Comparison of ENCODE assay signal across 30 cellular contexts in the genomic region with DNA sequence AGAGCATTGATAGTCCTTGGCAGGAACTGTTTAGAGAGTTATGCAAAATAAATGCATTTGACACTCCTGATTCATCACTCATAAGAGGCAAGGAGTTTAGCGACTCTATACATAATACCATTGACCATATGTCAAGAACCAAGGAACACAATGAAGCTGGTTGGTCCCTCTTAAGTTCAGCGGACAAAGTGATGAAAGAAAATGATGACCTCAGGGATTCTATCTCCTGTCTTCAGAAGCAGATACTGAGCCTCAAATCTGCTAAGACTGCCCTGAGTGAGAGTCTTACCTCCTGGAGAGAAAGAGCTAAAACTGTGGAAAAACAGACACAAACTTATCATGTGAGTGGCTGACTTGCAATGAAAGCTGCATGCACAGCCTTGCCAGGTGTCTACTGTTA. TPM values are rescaled to one million over a fixed set of nuclear protein-coding genes. Genes with fewer than 3 reads are reported as not detected.
"Had no signal": no experiment of that assay in that cellular context is flagged by ENCODE, and none has a peak within 500 bp of the region (broad histone marks: within the 10 kb centered on the region; RNA-seq: fewer than 3 reads in every experiment).

No MANE protein-coding gene starts in this region.

- ATAC-seq: stimulated activated effector memory CD8-positive, alpha-beta T cell treated with anti-CD3 and anti-CD28 coated beads, Interleukin-12 subunit alpha, Interleukin-12 subunit beta, amount 100 ng/mL, for 72 hours; stimulated activated memory B cell treated with anti-CD40 and anti-IgM and Interleukin-4, amounts not matched to agents 10 μg/mL and 1 μg/mL and 100 μg/mL, for 72 hours; stimulated activated naive B cell treated with anti-CD40 and anti-IgM and Interleukin-4, amounts not matched to agents 10 μg/mL and 1 μg/mL and 100 μg/mL, for 72 hours; stimulated activated naive CD8-positive, alpha-beta T cell treated with anti-CD3 and anti-CD28 coated beads, Interleukin-15, amount 100 ng/mL, for 72 hours; stimulated activated naive CD8-positive, alpha-beta T cell treated with anti-CD3 and anti-CD28 coated beads, Interleukin-15, Interleukin-2, amounts not matched to agents 100 U/mL and 50 U/mL, for 24 hours; upper lobe of right lung had no signal

- H3K9me3 ChIP-seq: suprapubic skin, testis, thoracic aorta, thyroid gland, tibial artery, tibial nerve, transverse colon, upper lobe of left lung, upper lobe of right lung, uterus, vagina had no signal

- H3K9me3 Mint-ChIP-seq: stimulated activated memory B cell treated with anti-CD40 and anti-IgM and Interleukin-4, amounts not matched to agents 10 μg/mL and 1 μg/mL and 100 μg/mL, for 72 hours; stimulated activated naive B cell treated with anti-CD40 and anti-IgM and Interleukin-4, amounts not matched to agents 10 μg/mL and 1 μg/mL and 100 μg/mL, for 72 hours; type B pancreatic cell had no signal

- H3K36me3 Mint-ChIP-seq: stimulated activated effector memory CD8-positive, alpha-beta T cell treated with anti-CD3 and anti-CD28 coated beads, Interleukin-12 subunit alpha, Interleukin-12 subunit beta, amount 100 ng/mL, for 72 hours; stimulated activated memory B cell treated with anti-CD40 and anti-IgM and Interleukin-4, amounts not matched to agents 10 μg/mL and 1 μg/mL and 100 μg/mL, for 72 hours; stimulated activated naive B cell treated with anti-CD40 and anti-IgM and Interleukin-4, amounts not matched to agents 10 μg/mL and 1 μg/mL and 100 μg/mL, for 72 hours; type B pancreatic cell had no signal

- H3K36me3 ChIP-seq: stomach, suprapubic skin, thoracic aorta, thyroid gland, tibial artery, tibial nerve, transverse colon, upper lobe of left lung, upper lobe of right lung, uterus, vagina had no signal

- FAIRE-seq: urothelium cell line had no signal

- H3K27ac ChIP-seq: stomach, suprapubic skin, testis, thoracic aorta, thyroid gland, tibial artery, tibial nerve, transverse colon, upper lobe of left lung, upper lobe of right lung, uterus, vagina had no signal

- H3K4me1 Mint-ChIP-seq: stimulated activated effector memory CD8-positive, alpha-beta T cell treated with anti-CD3 and anti-CD28 coated beads, Interleukin-12 subunit alpha, Interleukin-12 subunit beta, amount 100 ng/mL, for 72 hours; stimulated activated memory B cell treated with anti-CD40 and anti-IgM and Interleukin-4, amounts not matched to agents 10 μg/mL and 1 μg/mL and 100 μg/mL, for 72 hours; stimulated activated naive B cell treated with anti-CD40 and anti-IgM and Interleukin-4, amounts not matched to agents 10 μg/mL and 1 μg/mL and 100 μg/mL, for 72 hours; stimulated activated naive CD8-positive, alpha-beta T cell treated with anti-CD3 and anti-CD28 coated beads, Interleukin-15, amount 100 ng/mL, for 72 hours had no signal

- H3K4me3 Mint-ChIP-seq: stimulated activated effector memory CD8-positive, alpha-beta T cell treated with anti-CD3 and anti-CD28 coated beads, Interleukin-12 subunit alpha, Interleukin-12 subunit beta, amount 100 ng/mL, for 72 hours; stimulated activated memory B cell treated with anti-CD40 and anti-IgM and Interleukin-4, amounts not matched to agents 10 μg/mL and 1 μg/mL and 100 μg/mL, for 72 hours; stimulated activated naive B cell treated with anti-CD40 and anti-IgM and Interleukin-4, amounts not matched to agents 10 μg/mL and 1 μg/mL and 100 μg/mL, for 72 hours; stimulated activated naive CD8-positive, alpha-beta T cell treated with anti-CD3 and anti-CD28 coated beads, Interleukin-15, amount 100 ng/mL, for 72 hours; stimulated activated naive CD8-positive, alpha-beta T cell treated with anti-CD3 and anti-CD28 coated beads, Interleukin-15, Interleukin-2, amounts not matched to agents 100 ng/mL and 50 ng/mL, for 24 hours; type B pancreatic cell had no signal

- H3K27me3 ChIP-seq: stomach, testis, thyroid gland, tibial artery, tibial nerve, transverse colon, upper lobe of left lung, upper lobe of right lung, uterus, vagina had no signal

- H3K4me3 ChIP-seq: stomach, suprapubic skin, testis, thoracic aorta, thyroid gland, tibial artery, tibial nerve, transverse colon, upper lobe of left lung, upper lobe of right lung, uterus, vagina had no signal

- H3K4me1 ChIP-seq: stomach, suprapubic skin, testis, thyroid gland, tibial artery, tibial nerve, transverse colon, upper lobe of left lung, upper lobe of right lung, uterus, vagina had no signal

- DNase-seq: stimulated activated CD4-positive, alpha-beta T cell treated with anti-CD3 and anti-CD28 coated beads, Interleukin-2, amount 100 ng/mL, for 48 hours; stimulated activated CD4-positive, alpha-beta T cell treated with anti-CD3 and anti-CD28 coated beads, Interleukin-4, amount 100 ng/mL, for 1 hour; stimulated activated CD4-positive, alpha-beta T cell treated with anti-CD3 and anti-CD28 coated beads, Interleukin-4, amount 100 ng/mL, for 24 hours; stimulated activated CD4-positive, alpha-beta T cell treated with anti-CD3 and anti-CD28 coated beads, Interleukin-4, amount 100 ng/mL, for 4 hours; stimulated activated CD8-positive, alpha-beta memory T cell treated with anti-CD3 and anti-CD28 coated beads, Interleukin-4, amount 100 ng/mL, for 48 hours; stimulated activated naive B cell treated with anti-CD40 and anti-IgM and Interleukin-4, amounts not matched to agents 10 μg/mL and 1 μg/mL and 100 μg/mL, for 72 hours; stimulated activated naive CD4-positive, alpha-beta T cell; stimulated activated naive CD4-positive, alpha-beta T cell treated with Interleukin-2 at 50 U/mL for 16 hours; stimulated activated naive CD8-positive, alpha-beta T cell treated with anti-CD3 and anti-CD28 coated beads, Interleukin-15, amount 100 ng/mL, for 72 hours; stimulated activated naive CD8-positive, alpha-beta T cell treated with anti-CD3 and anti-CD28 coated beads, Interleukin-15, Interleukin-2, amounts not matched to agents 100 U/mL and 50 U/mL, for 24 hours; stomach; substantia nigra; testis; thyroid gland; tibial artery; transverse colon; trophoblast cell; upper lobe of left lung; upper lobe of right lung; uterus had no signal

- H3K27me3 Mint-ChIP-seq: stimulated activated memory B cell treated with anti-CD40 and anti-IgM and Interleukin-4, amounts not matched to agents 10 μg/mL and 1 μg/mL and 100 μg/mL, for 72 hours; stimulated activated naive CD8-positive, alpha-beta T cell treated with anti-CD3 and anti-CD28 coated beads, Interleukin-15, Interleukin-2, amounts not matched to agents 100 ng/mL and 50 ng/mL, for 24 hours had no signal

- H3K27ac Mint-ChIP-seq: stimulated activated effector memory CD8-positive, alpha-beta T cell treated with anti-CD3 and anti-CD28 coated beads, Interleukin-12 subunit alpha, Interleukin-12 subunit beta, amount 100 ng/mL, for 72 hours; stimulated activated memory B cell treated with anti-CD40 and anti-IgM and Interleukin-4, amounts not matched to agents 10 μg/mL and 1 μg/mL and 100 μg/mL, for 72 hours; stimulated activated naive B cell treated with anti-CD40 and anti-IgM and Interleukin-4, amounts not matched to agents 10 μg/mL and 1 μg/mL and 100 μg/mL, for 72 hours; stimulated activated naive CD8-positive, alpha-beta T cell treated with anti-CD3 and anti-CD28 coated beads, Interleukin-15, amount 100 ng/mL, for 72 hours; stimulated activated naive CD8-positive, alpha-beta T cell treated with anti-CD3 and anti-CD28 coated beads, Interleukin-15, Interleukin-2, amounts not matched to agents 100 ng/mL and 50 ng/mL, for 24 hours; type B pancreatic cell had no signal

RNA-seq across cellular contexts. Expression of a gene that starts 9.5 kb away (rescaled TPM):
- total RNA-seq: subcutaneous adipose tissue, upper lobe of right lung, vagina had no signal
